Comparison of ENCODE assay signal across 12 cellular contexts in the genomic region with DNA sequence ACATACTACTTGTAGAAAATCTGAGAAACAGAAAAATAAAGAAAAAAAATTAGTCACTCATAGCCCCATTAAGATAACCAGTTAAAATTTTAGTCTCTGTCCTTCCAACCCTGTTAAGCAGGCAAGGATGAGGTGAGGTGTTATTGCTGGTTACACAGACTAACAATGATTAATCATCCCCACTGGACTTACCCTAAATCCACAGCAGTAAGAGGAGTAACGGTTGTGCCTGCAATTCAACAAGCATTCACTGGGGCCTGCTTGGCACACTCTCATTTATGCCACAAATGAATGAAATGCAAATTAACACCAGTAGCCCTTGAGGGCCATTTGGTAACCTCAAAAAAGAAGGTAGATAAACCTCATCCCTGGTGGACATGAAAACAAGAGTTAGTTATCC. TPM values are rescaled to one million over a fixed set of nuclear protein-coding genes. Genes with fewer than 3 reads are reported as not detected.
A peak's percentile ranks its signal among the peaks of the same experiment; 100 is the strongest.
DNase-seq lines count a peak whose midpoint lies in the region; ATAC-seq and TF ChIP-seq lines count a peak whose summit lies in the region.
"Had no signal": no experiment of that assay in that cellular context is flagged by ENCODE, and none has a peak within 500 bp of the region (broad histone marks: within the 10 kb centered on the region; RNA-seq: fewer than 3 reads in every experiment).

No MANE protein-coding gene starts in this region.

- TF ChIP-seq CTCF in cardiac muscle cell (IDR thresholded peaks at IDR 0.05; ENCODE audit: low read depth, low read length) = no peak
- TF ChIP-seq CTCF in heart right ventricle (IDR thresholded peaks at IDR 0.05) = no peak
- TF ChIP-seq CTCF in breast epithelium (IDR thresholded peaks at IDR 0.05) = no peak

- no peak for TF ChIP-seq POLR2A in breast epithelium (IDR thresholded peaks at IDR 0.05)

- CTCF ChIA-PET in HEK293T (lab: Yijun Ruan, JAX) = no interaction called here

- peaks cover 8 to 34% (median 24%) of the 10 kb centered on the region in 5 donors for H3K27me3 Mint-ChIP-seq in naive thymus-derived CD8-positive, alpha-beta T cell

- peaks cover 96% of the 10 kb centered on the region for H3K4me1 ChIP-seq in cardiac muscle cell (ENCODE audit: low read depth)
- H3K4me1 ChIP-seq in heart right ventricle = peaks cover 11 to 62% (median 41%) of the 10 kb centered on the region in 9 donors
- H3K4me1 ChIP-seq in breast epithelium = peaks cover 0 to 23% of the 10 kb centered on the region in 2 donors

- no peaks in the 10 kb centered on the region for H3K27me3 ChIP-seq in cardiac muscle cell
- H3K27me3 ChIP-seq in heart right ventricle = no peaks in the 10 kb centered on the region
- no peaks in the 10 kb centered on the region for H3K27me3 ChIP-seq in breast epithelium
- H3K27me3 ChIP-seq: gastroesophageal sphincter had no signal

- intact Hi-C loops in heart right ventricle (cut with DNase I) = loop anchor here in 7 of 10 donors (10.0 kb wide), 4 partner anchors 96 to 274 kb away; no protein-coding TSS in a partner anchor
- intact Hi-C loops in breast epithelium (cut with DNase I; ENCODE audit: low total_unique reads) = no loop called here
- intact Hi-C loops in sciatic nerve (cut with DNase I) = no loop called here

- no peak for ATAC-seq in heart right ventricle
- ATAC-seq in HG03196 (IDR thresholded peaks at IDR 0.05; ENCODE audit: unreplicated experiment) = peak; percentile 57
- ATAC-seq in sciatic nerve = no peak
- ATAC-seq in naive thymus-derived CD8-positive, alpha-beta T cell = no peak
- ATAC-seq: gastroesophageal sphincter had no signal

- no peaks in the 10 kb centered on the region for H3K9me3 Mint-ChIP-seq in naive thymus-derived CD8-positive, alpha-beta T cell
- H3K9me3 Mint-ChIP-seq: activated naive CD4-positive, alpha-beta T cell treated with anti-CD3 and anti-CD28 coated beads, Interleukin-2, amount 50 U/mL, for 24 hours had no signal

- POLR2A ChIA-PET in HEK293T (lab: Yijun Ruan, JAX) = no interaction called here
- POLR2A ChIA-PET in naive thymus-derived CD8-positive, alpha-beta T cell (lab: Charles Lee) = no interaction called here

- H3K4me3 Mint-ChIP-seq in naive thymus-derived CD8-positive, alpha-beta T cell = no peak overlapping the region
- H3K4me3 Mint-ChIP-seq: activated naive CD4-positive, alpha-beta T cell treated with anti-CD3 and anti-CD28 coated beads, Interleukin-2, amount 50 U/mL, for 24 hours had no signal

- peak overlapping the region; percentile 14 for H3K4me3 ChIP-seq in cardiac muscle cell
- no peak overlapping the region for H3K4me3 ChIP-seq in heart right ventricle
- H3K4me3 ChIP-seq in breast epithelium = no peak overlapping the region
- H3K4me3 ChIP-seq: gastroesophageal sphincter had no signal

- DNase-seq in cardiac muscle cell (ENCODE audit: low read depth in 1 of 2, low spot score in 1 of 2) (no peak), heart right ventricle (no peak), breast epithelium (ENCODE audit: low spot score in 2 of 2) (no peak), HEK293T (ENCODE audit: extremely low spot score) (no peak), sciatic nerve (ENCODE audit: low spot score) (no peak), OCI-M1 (lab: John Stamatoyannopoulos, UW) (no peak)
- DNase-seq in naive thymus-derived CD8-positive, alpha-beta T cell = no peak
- DNase-seq: NCI-H1048 had no signal

- no peak overlapping the region for H3K27ac Mint-ChIP-seq in naive thymus-derived CD8-positive, alpha-beta T cell
- H3K27ac Mint-ChIP-seq: activated naive CD4-positive, alpha-beta T cell treated with anti-CD3 and anti-CD28 coated beads, Interleukin-2, amount 50 U/mL, for 24 hours had no signal

- H3K36me3 ChIP-seq in cardiac muscle cell = no peaks in the 10 kb centered on the region
- H3K36me3 ChIP-seq in heart right ventricle = peaks cover 0 to 2% (median 0%) of the 10 kb centered on the region in 9 donors
- no peaks in the 10 kb centered on the region for H3K36me3 ChIP-seq in breast epithelium
- H3K36me3 ChIP-seq: gastroesophageal sphincter, neutrophil had no signal

- no peaks in the 10 kb centered on the region for H3K9me3 ChIP-seq in cardiac muscle cell (ENCODE audit: low read depth)
- H3K9me3 ChIP-seq in heart right ventricle = no peaks in the 10 kb centered on the region
- H3K9me3 ChIP-seq in breast epithelium = no peaks in the 10 kb centered on the region
- H3K9me3 ChIP-seq: gastroesophageal sphincter, neutrophil had no signal

- no peaks in the 10 kb centered on the region for H3K4me1 Mint-ChIP-seq in naive thymus-derived CD8-positive, alpha-beta T cell
- H3K4me1 Mint-ChIP-seq: activated naive CD4-positive, alpha-beta T cell treated with anti-CD3 and anti-CD28 coated beads, Interleukin-2, amount 50 U/mL, for 24 hours had no signal

- H3K36me3 Mint-ChIP-seq in naive thymus-derived CD8-positive, alpha-beta T cell = no peaks in the 10 kb centered on the region

- 74 to 79% methylated on average over 1 of the region's 1 CpG for WGBS in heart right ventricle, 2 donors

- H3K27ac ChIP-seq in cardiac muscle cell = peak overlapping the region; percentile 98
- H3K27ac ChIP-seq in heart right ventricle = no peak overlapping the region
- peak overlapping the region; percentile 53 to 54 for H3K27ac ChIP-seq in breast epithelium
- H3K27ac ChIP-seq: neutrophil had no signal

TF ChIP-seq in HEK293T, 16 proteins besides CTCF, POLR2A, EP300 and RAD21:
- TF ChIP-seq, protein P1, sequence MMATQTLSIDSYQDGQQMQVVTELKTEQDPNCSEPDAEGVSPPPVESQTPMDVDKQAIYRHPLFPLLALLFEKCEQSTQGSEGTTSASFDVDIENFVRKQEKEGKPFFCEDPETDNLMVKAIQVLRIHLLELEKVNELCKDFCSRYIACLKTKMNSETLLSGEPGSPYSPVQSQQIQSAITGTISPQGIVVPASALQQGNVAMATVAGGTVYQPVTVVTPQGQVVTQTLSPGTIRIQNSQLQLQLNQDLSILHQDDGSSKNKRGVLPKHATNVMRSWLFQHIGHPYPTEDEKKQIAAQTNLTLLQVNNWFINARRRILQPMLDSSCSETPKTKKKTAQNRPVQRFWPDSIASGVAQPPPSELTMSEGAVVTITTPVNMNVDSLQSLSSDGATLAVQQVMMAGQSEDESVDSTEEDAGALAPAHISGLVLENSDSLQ (IDR thresholded peaks at IDR 0.05) = no peak
- TF ChIP-seq L3MBTL2 (conservative IDR thresholded peaks at IDR 0.05) = no peak

RNA-seq across cellular contexts. Expression of a gene that starts 8.0 kb away (rescaled TPM):
- total RNA-seq in cardiac muscle cell = 126 TPM in 2 replicates
- 96.6 and 101 TPM in 2 replicates for polyA plus RNA-seq in cardiac muscle cell
- total RNA-seq in heart right ventricle = 10 to 100 TPM in 1 of 10 donors, 1 to 10 TPM in 9; 3.8 to 14.9 (median 5.1) TPM
- 1 to 10 TPM; 2.4 to 5.7 TPM for polyA plus RNA-seq in heart right ventricle
- 10 to 100 TPM; 36.8 to 61.8 (median 41.3) TPM for total RNA-seq in breast epithelium
- total RNA-seq in sciatic nerve = 33.4 TPM
- total RNA-seq in naive thymus-derived CD8-positive, alpha-beta T cell = 1 to 10 TPM; 1.4 to 1.8 TPM
- under 1 TPM; 0.15 to 0.56 (median 0.20) TPM for polyA plus RNA-seq in naive thymus-derived CD8-positive, alpha-beta T cell

Comparison
In these comparisons a context has a peak if more than half of its experiments do, and no peak if none do; other contexts are left out.
1. H3K27ac ChIP-seq: peak in cardiac muscle cell (single experiment) and breast epithelium (2 of 2); none in heart right ventricle (0 of 10).
2. intact Hi-C loops: an anchor here in heart right ventricle (10.0 kb wide); none called in breast epithelium and sciatic nerve.